ENCODE assay signal across 1 cellular context in the genomic region with DNA sequence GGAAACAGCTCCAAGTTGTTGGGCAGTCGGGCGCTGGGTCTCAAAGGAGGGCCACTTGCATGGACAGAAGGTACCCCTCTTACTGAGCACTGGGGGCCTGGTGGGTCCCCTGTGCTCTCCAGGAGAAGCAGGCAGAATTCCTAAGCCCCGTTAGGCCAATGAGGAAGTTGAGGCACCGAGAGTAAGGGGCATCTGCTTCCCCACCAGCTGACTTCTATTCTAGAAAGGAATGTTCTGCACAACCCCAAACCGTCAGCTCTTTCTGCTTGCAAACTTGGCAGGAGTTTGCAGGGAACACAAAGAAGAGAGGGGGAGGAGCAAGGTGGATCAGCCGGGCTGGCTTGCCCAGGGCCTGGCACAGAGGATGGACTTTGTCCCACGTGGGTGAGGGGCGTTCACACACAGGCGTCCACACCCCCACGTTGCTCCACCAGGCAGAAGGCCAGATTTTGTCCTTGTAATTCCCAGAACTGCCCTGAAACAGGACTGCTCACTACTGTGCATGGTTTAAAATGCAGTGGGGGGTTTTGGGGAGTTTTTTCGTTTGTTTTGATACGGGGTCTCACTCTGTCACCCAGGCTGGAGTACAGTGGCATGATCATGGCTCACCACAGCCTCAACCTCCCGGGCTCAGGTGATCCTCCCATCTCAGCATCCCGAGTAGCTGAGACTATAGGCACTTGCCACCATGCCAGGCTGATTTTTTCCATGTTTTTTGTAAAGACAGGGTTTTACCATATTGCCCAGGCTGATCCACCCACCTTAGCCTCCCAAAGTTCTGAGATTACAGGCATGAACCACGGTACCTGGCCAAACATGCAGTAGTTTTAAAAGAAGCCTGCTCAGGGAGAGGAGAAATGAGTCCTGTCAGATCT.
TF ChIP-seq lines count a peak whose summit lies in the region.

No MANE protein-coding gene starts in this region.

TF ChIP-seq in HepG2, 621 proteins besides CTCF, POLR2A, EP300 and RAD21 (continued from another document and continues in another):
- TF ChIP-seq CC2D1A (CRISPR knock-in tag; IDR thresholded peaks at IDR 0.05) (no peak), HDAC6 (IDR thresholded peaks at IDR 0.05; ENCODE audit: low read depth, low read length) (no peak), ZNF841 (CRISPR knock-in tag; IDR thresholded peaks at IDR 0.05; ENCODE audit: borderline replicate concordance) (no peak), EEA1 (CRISPR knock-in tag; IDR thresholded peaks at IDR 0.05; ENCODE audit: borderline replicate concordance) (no peak), CREB1 (IDR thresholded peaks at IDR 0.05) (no peak), CREB1 (CRISPR knock-in tag; IDR thresholded peaks at IDR 0.05) (no peak), DRAP1 (CRISPR knock-in tag; IDR thresholded peaks at IDR 0.05) (peak; percentile 77; the same call in 1 of the 2 replicates), ARHGAP35 (CRISPR knock-in tag; IDR thresholded peaks at IDR 0.05; ENCODE audit: borderline replicate concordance) (no peak; the same call in 1 of the 2 replicates), ZMYM3 (CRISPR knock-in tag; IDR thresholded peaks at IDR 0.05) (peak; percentile 83), ZNF891 (CRISPR knock-in tag; IDR thresholded peaks at IDR 0.05) (no peak), SKI (IDR thresholded peaks at IDR 0.05; ENCODE audit: partially characterized antibody) (peak; percentile 71), ZFP41 (CRISPR knock-in tag; IDR thresholded peaks at IDR 0.05; ENCODE audit: borderline replicate concordance) (0 out of 2 replicates have a peak, but pooled peaks have one; percentile 17), ZBTB1 (CRISPR knock-in tag; IDR thresholded peaks at IDR 0.05; ENCODE audit: borderline replicate concordance) (peak; percentile 31; the same call in 1 of the 2 replicates), ZNF329 (CRISPR knock-in tag; IDR thresholded peaks at IDR 0.05; ENCODE audit: low read depth) (no peak), ELF1 (CRISPR knock-in tag; IDR thresholded peaks at IDR 0.05) (peak; percentile 48), NRL (CRISPR knock-in tag; IDR thresholded peaks at IDR 0.05; ENCODE audit: borderline replicate concordance) (peak; percentile 89; the same call in 1 of the 2 replicates), ZSCAN12 (CRISPR knock-in tag; IDR thresholded peaks at IDR 0.05) (no peak), ZNF781 (CRISPR knock-in tag; IDR thresholded peaks at IDR 0.05; ENCODE audit: borderline replicate concordance, not compliant biosample characterization) (no peak), ARID3A (IDR thresholded peaks at IDR 0.05; ENCODE audit: low read depth, low read length) (no peak), RFXANK (CRISPR knock-in tag; IDR thresholded peaks at IDR 0.05) (0 out of 2 replicates have a peak, but pooled peaks have one; percentile 78), ZNF335 (CRISPR knock-in tag; IDR thresholded peaks at IDR 0.05) (0 out of 2 replicates have a peak, but pooled peaks have one; percentile 48), ZC3H13 (CRISPR knock-in tag; IDR thresholded peaks at IDR 0.05) (0 out of 2 replicates have a peak, but pooled peaks have one; percentile 46), ZNF343 (CRISPR knock-in tag; IDR thresholded peaks at IDR 0.05) (peak; percentile 23; the same call in 1 of the 2 replicates), ESRRA (CRISPR knock-in tag; IDR thresholded peaks at IDR 0.05; ENCODE audit: low read depth) (peak; percentile 90), ARNTL (CRISPR knock-in tag; IDR thresholded peaks at IDR 0.05) (peak; percentile 87), SP1 (IDR thresholded peaks at IDR 0.05) (no peak), SP1 (CRISPR knock-in tag; IDR thresholded peaks at IDR 0.05) (peak; percentile 66), ZBTB44 (CRISPR knock-in tag; IDR thresholded peaks at IDR 0.05) (0 out of 2 replicates have a peak, but pooled peaks have one; percentile 42), DR1 (CRISPR knock-in tag; IDR thresholded peaks at IDR 0.05) (peak; percentile 44; the same call in 1 of the 2 replicates), SIN3B (IDR thresholded peaks at IDR 0.05; ENCODE audit: low read length) (no peak), PHF21A (CRISPR knock-in tag; IDR thresholded peaks at IDR 0.05) (peak; percentile 81), ZBTB4 (CRISPR knock-in tag; IDR thresholded peaks at IDR 0.05; ENCODE audit: borderline replicate concordance) (peak; percentile 94; the same call in 1 of the 2 replicates), JUN (CRISPR knock-in tag; IDR thresholded peaks at IDR 0.05) (peak; percentile 61; the same call in 1 of the 2 replicates), SP5 (CRISPR knock-in tag; IDR thresholded peaks at IDR 0.05; ENCODE audit: borderline replicate concordance, low read depth) (peak; percentile 97), RARG (CRISPR knock-in tag; IDR thresholded peaks at IDR 0.05; ENCODE audit: low read depth) (no peak), GZF1 (CRISPR knock-in tag; IDR thresholded peaks at IDR 0.05) (no peak), ZNF775 (CRISPR knock-in tag; IDR thresholded peaks at IDR 0.05; ENCODE audit: borderline replicate concordance) (no peak), JUND (CRISPR knock-in tag; IDR thresholded peaks at IDR 0.05) (peak; percentile 69; the same call in 1 of the 2 replicates)
- TF ChIP-seq, protein P1, sequence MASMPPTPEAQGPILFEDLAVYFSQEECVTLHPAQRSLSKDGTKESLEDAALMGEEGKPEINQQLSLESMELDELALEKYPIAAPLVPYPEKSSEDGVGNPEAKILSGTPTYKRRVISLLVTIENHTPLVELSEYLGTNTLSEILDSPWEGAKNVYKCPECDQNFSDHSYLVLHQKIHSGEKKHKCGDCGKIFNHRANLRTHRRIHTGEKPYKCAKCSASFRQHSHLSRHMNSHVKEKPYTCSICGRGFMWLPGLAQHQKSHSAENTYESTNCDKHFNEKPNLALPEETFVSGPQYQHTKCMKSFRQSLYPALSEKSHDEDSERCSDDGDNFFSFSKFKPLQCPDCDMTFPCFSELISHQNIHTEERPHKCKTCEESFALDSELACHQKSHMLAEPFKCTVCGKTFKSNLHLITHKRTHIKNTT (CRISPR knock-in tag; IDR thresholded peaks at IDR 0.05) = no peak
- TF ChIP-seq, protein P2, sequence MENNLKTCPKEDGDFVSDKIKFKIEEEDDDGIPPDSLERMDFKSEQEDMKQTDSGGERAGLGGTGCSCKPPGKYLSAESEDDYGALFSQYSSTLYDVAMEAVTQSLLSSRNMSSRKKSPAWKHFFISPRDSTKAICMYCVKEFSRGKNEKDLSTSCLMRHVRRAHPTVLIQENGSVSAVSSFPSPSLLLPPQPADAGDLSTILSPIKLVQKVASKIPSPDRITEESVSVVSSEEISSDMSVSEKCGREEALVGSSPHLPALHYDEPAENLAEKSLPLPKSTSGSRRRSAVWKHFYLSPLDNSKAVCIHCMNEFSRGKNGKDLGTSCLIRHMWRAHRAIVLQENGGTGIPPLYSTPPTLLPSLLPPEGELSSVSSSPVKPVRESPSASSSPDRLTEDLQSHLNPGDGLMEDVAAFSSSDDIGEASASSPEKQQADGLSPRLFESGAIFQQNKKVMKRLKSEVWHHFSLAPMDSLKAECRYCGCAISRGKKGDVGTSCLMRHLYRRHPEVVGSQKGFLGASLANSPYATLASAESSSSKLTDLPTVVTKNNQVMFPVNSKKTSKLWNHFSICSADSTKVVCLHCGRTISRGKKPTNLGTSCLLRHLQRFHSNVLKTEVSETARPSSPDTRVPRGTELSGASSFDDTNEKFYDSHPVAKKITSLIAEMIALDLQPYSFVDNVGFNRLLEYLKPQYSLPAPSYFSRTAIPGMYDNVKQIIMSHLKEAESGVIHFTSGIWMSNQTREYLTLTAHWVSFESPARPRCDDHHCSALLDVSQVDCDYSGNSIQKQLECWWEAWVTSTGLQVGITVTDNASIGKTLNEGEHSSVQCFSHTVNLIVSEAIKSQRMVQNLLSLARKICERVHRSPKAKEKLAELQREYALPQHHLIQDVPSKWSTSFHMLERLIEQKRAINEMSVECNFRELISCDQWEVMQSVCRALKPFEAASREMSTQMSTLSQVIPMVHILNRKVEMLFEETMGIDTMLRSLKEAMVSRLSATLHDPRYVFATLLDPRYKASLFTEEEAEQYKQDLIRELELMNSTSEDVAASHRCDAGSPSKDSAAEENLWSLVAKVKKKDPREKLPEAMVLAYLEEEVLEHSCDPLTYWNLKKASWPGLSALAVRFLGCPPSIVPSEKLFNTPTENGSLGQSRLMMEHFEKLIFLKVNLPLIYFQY (CRISPR knock-in tag; IDR thresholded peaks at IDR 0.05; ENCODE audit: borderline replicate concordance) = peak; percentile 8; the same call in 1 of the 2 replicates
- TF ChIP-seq, protein P3, sequence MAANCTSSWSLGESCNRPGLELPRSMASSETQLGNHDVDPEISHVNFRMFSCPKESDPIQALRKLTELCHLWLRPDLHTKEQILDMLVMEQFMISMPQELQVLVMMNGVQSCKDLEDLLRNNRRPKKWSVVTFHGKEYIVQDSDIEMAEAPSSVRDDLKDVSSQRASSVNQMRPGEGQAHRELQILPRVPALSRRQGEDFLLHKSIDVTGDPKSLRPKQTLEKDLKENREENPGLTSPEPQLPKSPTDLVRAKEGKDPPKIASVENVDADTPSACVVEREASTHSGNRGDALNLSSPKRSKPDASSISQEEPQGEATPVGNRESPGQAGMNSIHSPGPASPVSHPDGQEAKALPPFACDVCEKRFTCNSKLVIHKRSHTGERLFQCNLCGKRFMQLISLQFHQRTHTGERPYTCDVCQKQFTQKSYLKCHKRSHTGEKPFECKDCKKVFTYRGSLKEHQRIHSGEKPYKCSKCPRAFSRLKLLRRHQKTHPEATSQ (CRISPR knock-in tag; IDR thresholded peaks at IDR 0.05; ENCODE audit: borderline replicate concordance) = no peak
- TF ChIP-seq, protein P4, sequence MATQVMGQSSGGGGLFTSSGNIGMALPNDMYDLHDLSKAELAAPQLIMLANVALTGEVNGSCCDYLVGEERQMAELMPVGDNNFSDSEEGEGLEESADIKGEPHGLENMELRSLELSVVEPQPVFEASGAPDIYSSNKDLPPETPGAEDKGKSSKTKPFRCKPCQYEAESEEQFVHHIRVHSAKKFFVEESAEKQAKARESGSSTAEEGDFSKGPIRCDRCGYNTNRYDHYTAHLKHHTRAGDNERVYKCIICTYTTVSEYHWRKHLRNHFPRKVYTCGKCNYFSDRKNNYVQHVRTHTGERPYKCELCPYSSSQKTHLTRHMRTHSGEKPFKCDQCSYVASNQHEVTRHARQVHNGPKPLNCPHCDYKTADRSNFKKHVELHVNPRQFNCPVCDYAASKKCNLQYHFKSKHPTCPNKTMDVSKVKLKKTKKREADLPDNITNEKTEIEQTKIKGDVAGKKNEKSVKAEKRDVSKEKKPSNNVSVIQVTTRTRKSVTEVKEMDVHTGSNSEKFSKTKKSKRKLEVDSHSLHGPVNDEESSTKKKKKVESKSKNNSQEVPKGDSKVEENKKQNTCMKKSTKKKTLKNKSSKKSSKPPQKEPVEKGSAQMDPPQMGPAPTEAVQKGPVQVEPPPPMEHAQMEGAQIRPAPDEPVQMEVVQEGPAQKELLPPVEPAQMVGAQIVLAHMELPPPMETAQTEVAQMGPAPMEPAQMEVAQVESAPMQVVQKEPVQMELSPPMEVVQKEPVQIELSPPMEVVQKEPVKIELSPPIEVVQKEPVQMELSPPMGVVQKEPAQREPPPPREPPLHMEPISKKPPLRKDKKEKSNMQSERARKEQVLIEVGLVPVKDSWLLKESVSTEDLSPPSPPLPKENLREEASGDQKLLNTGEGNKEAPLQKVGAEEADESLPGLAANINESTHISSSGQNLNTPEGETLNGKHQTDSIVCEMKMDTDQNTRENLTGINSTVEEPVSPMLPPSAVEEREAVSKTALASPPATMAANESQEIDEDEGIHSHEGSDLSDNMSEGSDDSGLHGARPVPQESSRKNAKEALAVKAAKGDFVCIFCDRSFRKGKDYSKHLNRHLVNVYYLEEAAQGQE (IDR thresholded peaks at IDR 0.05; ENCODE audit: borderline replicate concordance in 1 of 2, low read depth in 1 of 2, low read length in 2 of 2) = peak in 1 of 2 experiments; percentile 47; a peak in 1 of 4 replicates
